Comparison of ENCODE assay signal across 30 cellular contexts in genomic region chr2:236912316-236913153, GRCh38.
"Had no signal": no experiment of that assay in that cellular context is flagged by ENCODE, and none has a peak within 500 bp of the region (broad histone marks: within the 10 kb centered on the region; RNA-seq: fewer than 3 reads in every experiment).

No MANE protein-coding gene starts in this region.

- ATAC-seq: activated CD8-positive, alpha-beta memory T cell treated with anti-CD3 and anti-CD28 coated beads, Interleukin-2, amount 10 ng/mL, durations not matched to agents 7 days and 5 days; activated naive CD8-positive, alpha-beta T cell treated with anti-CD3 and anti-CD28 coated beads, Interleukin-2, amount 50 U/mL, for 24 hours; gastroesophageal sphincter; left colon; lower lobe of right lung; mucosa of descending colon; psoas muscle; WTC11 had no signal

- H3K27me3 ChIP-seq: suprapubic skin, tibial artery had no signal

- H3K36me3 ChIP-seq: gastroesophageal sphincter, lower lobe of right lung, suprapubic skin, tibial artery had no signal

- H3K36me3 Mint-ChIP-seq: activated CD8-positive, alpha-beta memory T cell treated with anti-CD3 and anti-CD28 coated beads, Interleukin-2, amount 10 ng/mL, durations not matched to agents 7 days and 5 days; activated naive CD4-positive, alpha-beta T cell treated with anti-CD3 and anti-CD28 coated beads, Interleukin-2, amount 50 U/mL, for 24 hours; immature natural killer cell; WTC11 had no signal

- H3K4me3 ChIP-seq: gastroesophageal sphincter, lower lobe of right lung, mucosa of descending colon, psoas muscle, suprapubic skin, tibial artery had no signal

- H3K9ac ChIP-seq: parathyroid adenoma had no signal

- H3K9me3 Mint-ChIP-seq: activated CD4-positive, alpha-beta memory T cell treated with anti-CD3 and anti-CD28 coated beads, Interleukin-2, amount 10 ng/mL, durations not matched to agents 7 days and 5 days; activated CD4-positive, alpha-beta T cell treated with anti-CD3 and anti-CD28 coated beads, Interleukin-2, amount 10 ng/mL, durations not matched to agents 7 days and 5 days; activated naive CD4-positive, alpha-beta T cell treated with anti-CD3 and anti-CD28 coated beads, Interleukin-2, amount 50 U/mL, for 24 hours; activated naive CD8-positive, alpha-beta T cell treated with anti-CD3 and anti-CD28 coated beads, Interleukin-2, amount 50 U/mL, for 24 hours; activated T-helper 2 cell treated with anti-CD3 and anti-CD28 coated beads, Interferon-gamma antibody, Interleukin-2, Interleukin-4, amounts not matched to agents 10 μg/mL and 5 μg/mL and 100 μg/mL, durations not matched to agents 14 hours and 24 hours and 36 hours; immature natural killer cell; WTC11 had no signal

- H3K79me2 ChIP-seq: parathyroid adenoma had no signal

- H2AFZ ChIP-seq: parathyroid adenoma had no signal

- DNase-seq: activated CD4-positive, alpha-beta memory T cell treated with anti-CD3 and anti-CD28 coated beads, Interleukin-2, amount 10 ng/mL, durations not matched to agents 7 days and 5 days; activated CD4-positive, alpha-beta T cell treated with anti-CD3 and anti-CD28 coated beads for 1 hour; activated CD4-positive, alpha-beta T cell treated with anti-CD3 and anti-CD28 coated beads, Interleukin-2, amount 10 ng/mL, durations not matched to agents 7 days and 5 days; activated CD8-positive, alpha-beta memory T cell treated with anti-CD3 and anti-CD28 coated beads, Interleukin-2, amount 10 ng/mL, durations not matched to agents 7 days and 5 days; activated naive CD8-positive, alpha-beta T cell treated with anti-CD3 and anti-CD28 coated beads, Interleukin-2, amount 50 U/mL, for 24 hours; activated T-cell treated with anti-CD3 and anti-CD28 coated beads, Interleukin-2, amount 50 U/mL, for 48 hours; amygdala; dermis blood vessel endothelial cell; effector CD4-positive, alpha-beta T cell; head of caudate nucleus; hippocampal formation; immature natural killer cell; kidney; left colon; lower lobe of right lung; mesendoderm; mucosa of descending colon; occipital lobe; psoas muscle; stimulated activated CD4-positive, alpha-beta T cell treated with anti-CD3 and anti-CD28 coated beads, Interleukin-15, amount 100 ng/mL, for 24 hours; stimulated activated naive CD4-positive, alpha-beta T cell; T-helper 2 cell; tibial artery had no signal

- H3K4me3 Mint-ChIP-seq: activated CD4-positive, alpha-beta memory T cell treated with anti-CD3 and anti-CD28 coated beads, Interleukin-2, amount 10 ng/mL, durations not matched to agents 7 days and 5 days; activated CD4-positive, alpha-beta T cell treated with anti-CD3 and anti-CD28 coated beads, Interleukin-2, amount 10 ng/mL, durations not matched to agents 7 days and 5 days; activated CD8-positive, alpha-beta memory T cell treated with anti-CD3 and anti-CD28 coated beads, Interleukin-2, amount 10 ng/mL, durations not matched to agents 7 days and 5 days; activated naive CD4-positive, alpha-beta T cell treated with anti-CD3 and anti-CD28 coated beads, Interleukin-2, amount 50 U/mL, for 24 hours; activated naive CD8-positive, alpha-beta T cell treated with anti-CD3 and anti-CD28 coated beads, Interleukin-2, amount 50 U/mL, for 24 hours; immature natural killer cell; WTC11 had no signal

- H3K27ac Mint-ChIP-seq: activated CD4-positive, alpha-beta memory T cell treated with anti-CD3 and anti-CD28 coated beads, Interleukin-2, amount 10 ng/mL, durations not matched to agents 7 days and 5 days; activated CD4-positive, alpha-beta T cell treated with anti-CD3 and anti-CD28 coated beads, Interleukin-2, amount 10 ng/mL, durations not matched to agents 7 days and 5 days; activated CD8-positive, alpha-beta memory T cell treated with anti-CD3 and anti-CD28 coated beads, Interleukin-2, amount 10 ng/mL, durations not matched to agents 7 days and 5 days; activated naive CD4-positive, alpha-beta T cell treated with anti-CD3 and anti-CD28 coated beads, Interleukin-2, amount 50 U/mL, for 24 hours; activated naive CD8-positive, alpha-beta T cell treated with anti-CD3 and anti-CD28 coated beads, Interleukin-2, amount 50 U/mL, for 24 hours; activated T-helper 2 cell treated with anti-CD3 and anti-CD28 coated beads, Interferon-gamma antibody, Interleukin-2, Interleukin-4, amounts not matched to agents 10 μg/mL and 5 μg/mL and 100 μg/mL, durations not matched to agents 14 hours and 24 hours and 36 hours; immature natural killer cell; WTC11 had no signal

- H3K9me3 ChIP-seq: gastroesophageal sphincter, lower lobe of right lung, mucosa of descending colon, psoas muscle, suprapubic skin, tibial artery had no signal

- H3K4me1 ChIP-seq: gastroesophageal sphincter, parathyroid adenoma, psoas muscle, suprapubic skin, tibial artery had no signal

- H3K27ac ChIP-seq: gastroesophageal sphincter, lower lobe of right lung, parathyroid adenoma, psoas muscle, suprapubic skin, tibial artery had no signal

- H3K4me1 Mint-ChIP-seq: activated CD4-positive, alpha-beta memory T cell treated with anti-CD3 and anti-CD28 coated beads, Interleukin-2, amount 10 ng/mL, durations not matched to agents 7 days and 5 days; activated CD4-positive, alpha-beta T cell treated with anti-CD3 and anti-CD28 coated beads, Interleukin-2, amount 10 ng/mL, durations not matched to agents 7 days and 5 days; activated CD8-positive, alpha-beta memory T cell treated with anti-CD3 and anti-CD28 coated beads, Interleukin-2, amount 10 ng/mL, durations not matched to agents 7 days and 5 days; activated naive CD4-positive, alpha-beta T cell treated with anti-CD3 and anti-CD28 coated beads, Interleukin-2, amount 50 U/mL, for 24 hours; activated naive CD8-positive, alpha-beta T cell treated with anti-CD3 and anti-CD28 coated beads, Interleukin-2, amount 50 U/mL, for 24 hours; immature natural killer cell had no signal

- FAIRE-seq: colon, kidney had no signal

- H3K27me3 Mint-ChIP-seq: activated CD4-positive, alpha-beta T cell treated with anti-CD3 and anti-CD28 coated beads, Interleukin-2, amount 10 ng/mL, durations not matched to agents 7 days and 5 days; activated naive CD4-positive, alpha-beta T cell treated with anti-CD3 and anti-CD28 coated beads, Interleukin-2, amount 50 U/mL, for 24 hours had no signal
